In genomic region chr14:94481468-94482131, GRCh38 we compare ENCODE assay signal across 19 cellular contexts. TPM values are rescaled to one million over a fixed set of nuclear protein-coding genes. Genes with fewer than 3 reads are reported as not detected.
DNase-seq lines count a peak whose midpoint lies in the region; TF ChIP-seq lines count a peak whose summit lies in the region.
"Had no signal": no experiment of that assay in that cellular context is flagged by ENCODE, and none has a peak within 500 bp of the region (broad histone marks: within the 10 kb centered on the region; RNA-seq: fewer than 3 reads in every experiment).

No MANE protein-coding gene starts in this region.

- no peak overlapping the region for H3K27ac ChIP-seq in left ventricle myocardium inferior (replicated peaks)
- H3K27ac ChIP-seq: HL-60, uterus had no signal

- CTCF ChIA-PET in AG04449 (lab: Yijun Ruan, JAX), result interaction anchor here (1.0 to 2.3 kb wide), 3 partner anchors 48 to 60 kb away, joined by 3 to 10 read pairs (median 3); no protein-coding TSS in a partner anchor

- peaks cover 0 to 10% (median 7%) of the 10 kb centered on the region in 3 donors for H3K27me3 Mint-ChIP-seq in CD14-positive monocyte (ENCODE audit: low read depth in 3 of 3)

- H3K9me3 Mint-ChIP-seq in CD14-positive monocyte, result peaks cover 10 to 23% (median 16%) of the 10 kb centered on the region in 7 donors

- peaks cover 28% of the 10 kb centered on the region for H3K9me3 ChIP-seq in left ventricle myocardium inferior (replicated peaks)

- no peaks in the 10 kb centered on the region for H3K36me3 Mint-ChIP-seq in CD14-positive monocyte

- H3K4me1 Mint-ChIP-seq in CD14-positive monocyte, result peaks cover 3% of the 10 kb centered on the region

- intact Hi-C loops in CD14-positive monocyte (cut with micrococcal nuclease), result no loop called here
- intact Hi-C loops in left ventricle myocardium inferior (cut with micrococcal nuclease), result no loop called here

- peaks cover 69% of the 10 kb centered on the region for H3K27me3 ChIP-seq in left ventricle myocardium inferior (ENCODE audit: low read depth)
- H3K27me3 ChIP-seq: pancreas, uterus had no signal

- H3K36me3 ChIP-seq in left ventricle myocardium inferior, result no peaks in the 10 kb centered on the region
- H3K36me3 ChIP-seq: pancreas, uterus had no signal

- DNase-seq in AG04449 (ENCODE audit: low read depth, low spot score) (peak; percentile 29), H4 (ENCODE audit: low spot score) (peak; percentile 16), SW480 (ENCODE audit: low spot score) (peak; percentile 16), kidney tubule cell (ENCODE audit: low spot score) (peak; percentile 93), NCI-H2029 (lab: John Stamatoyannopoulos, UW) (no peak), CD14-positive monocyte (ENCODE audit: low spot score) (no peak), left ventricle myocardium inferior (no peak), NCI-H187 (lab: John Stamatoyannopoulos, UW) (no peak)
- DNase-seq: activated CD4-positive, alpha-beta T cell treated with anti-CD3 and anti-CD28 coated beads, Interleukin-2, amount 50 U/mL, for 4 hours; activated gamma-delta T cell treated with Interleukin-2 at 50 U/mL for 16 hours; DMS79; erythroblast; MV-4-11; pancreas; uterus had no signal

- peaks cover 6% of the 10 kb centered on the region for H3K4me1 ChIP-seq in left ventricle myocardium inferior
- H3K4me1 ChIP-seq: uterus had no signal

- no peak overlapping the region for H3K4me3 Mint-ChIP-seq in CD14-positive monocyte

- TF ChIP-seq CTCF in AG04449 (IDR thresholded peaks at IDR 0.05; ENCODE audit: insufficient read depth, low read length, missing control alignments), result no peak
- TF ChIP-seq CTCF in CD14-positive monocyte (IDR thresholded peaks at IDR 0.05), result no peak
- no peak for TF ChIP-seq CTCF in left ventricle myocardium inferior (IDR thresholded peaks at IDR 0.05; ENCODE audit: borderline replicate concordance)

- no peak overlapping the region for H3K27ac Mint-ChIP-seq in CD14-positive monocyte

- POLR2A ChIA-PET in AG04449 (lab: Yijun Ruan, JAX), result no interaction called here

- H3K4me3 ChIP-seq in AG04449 (ENCODE audit: low read depth, low read length) (no peak overlapping the region), left ventricle myocardium inferior (no peak overlapping the region)
- H3K4me3 ChIP-seq: pancreas, uterus had no signal

RNA-seq across cellular contexts. Expression of gene SERPINA9, which starts 5.6 kb away (rescaled TPM):
- total RNA-seq in H4 (2014; rRNA removed; shearing (Covaris generic)), result not detected in 2 replicates
- not detected for polyA plus RNA-seq in CD14-positive monocyte
- total RNA-seq in left ventricle myocardium inferior, result not detected
- total RNA-seq: mesenteric fat pad; NCI-H460; pancreas; T-helper 2 cell treated with Interferon-gamma antibody and Interleukin-4, amounts not matched to agents 100 ng/mL and 5 ng/mL, for 36 hours; uterus had no signal
- polyA plus RNA-seq: pancreas had no signal

RNA-seq across cellular contexts. Expression of gene SERPINA12, which starts 27.7 kb away (rescaled TPM):
- not detected in 2 replicates for total RNA-seq in H4 (2014; rRNA removed; shearing (Covaris generic))
- not detected for polyA plus RNA-seq in CD14-positive monocyte
- total RNA-seq in left ventricle myocardium inferior, result not detected
- total RNA-seq: mesenteric fat pad; NCI-H460; pancreas; T-helper 2 cell treated with Interferon-gamma antibody and Interleukin-4, amounts not matched to agents 100 ng/mL and 5 ng/mL, for 36 hours; uterus had no signal
- polyA plus RNA-seq: pancreas had no signal

RNA-seq across cellular contexts. Expression of gene SERPINA11, which starts 29.0 kb away (rescaled TPM):
- total RNA-seq in H4 (2014; rRNA removed; shearing (Covaris generic)), result not detected in 2 replicates
- not detected for polyA plus RNA-seq in CD14-positive monocyte
- total RNA-seq in left ventricle myocardium inferior, result not detected
- total RNA-seq: mesenteric fat pad; NCI-H460; pancreas; T-helper 2 cell treated with Interferon-gamma antibody and Interleukin-4, amounts not matched to agents 100 ng/mL and 5 ng/mL, for 36 hours; uterus had no signal
- polyA plus RNA-seq: pancreas had no signal

Comparison
In these comparisons a context has a peak if more than half of its experiments do, and no peak if none do; other contexts are left out.
1. DNase-seq: peak in AG04449 (single experiment), H4 (single experiment), SW480 (single experiment) and kidney tubule cell (single experiment); none in NCI-H2029 (single experiment), CD14-positive monocyte (single experiment), left ventricle myocardium inferior (single experiment) and NCI-H187 (0 of 2).